Comparison of ENCODE assay signal across 1 cellular context in genomic region chr1:10651793-10652192, GRCh38.
TF ChIP-seq lines count a peak whose summit lies in the region.

No MANE protein-coding gene starts in this region.

TF ChIP-seq in K562, 482 proteins besides CTCF, POLR2A, EP300 and RAD21 (continued from another document):
- TF ChIP-seq, protein P1, sequence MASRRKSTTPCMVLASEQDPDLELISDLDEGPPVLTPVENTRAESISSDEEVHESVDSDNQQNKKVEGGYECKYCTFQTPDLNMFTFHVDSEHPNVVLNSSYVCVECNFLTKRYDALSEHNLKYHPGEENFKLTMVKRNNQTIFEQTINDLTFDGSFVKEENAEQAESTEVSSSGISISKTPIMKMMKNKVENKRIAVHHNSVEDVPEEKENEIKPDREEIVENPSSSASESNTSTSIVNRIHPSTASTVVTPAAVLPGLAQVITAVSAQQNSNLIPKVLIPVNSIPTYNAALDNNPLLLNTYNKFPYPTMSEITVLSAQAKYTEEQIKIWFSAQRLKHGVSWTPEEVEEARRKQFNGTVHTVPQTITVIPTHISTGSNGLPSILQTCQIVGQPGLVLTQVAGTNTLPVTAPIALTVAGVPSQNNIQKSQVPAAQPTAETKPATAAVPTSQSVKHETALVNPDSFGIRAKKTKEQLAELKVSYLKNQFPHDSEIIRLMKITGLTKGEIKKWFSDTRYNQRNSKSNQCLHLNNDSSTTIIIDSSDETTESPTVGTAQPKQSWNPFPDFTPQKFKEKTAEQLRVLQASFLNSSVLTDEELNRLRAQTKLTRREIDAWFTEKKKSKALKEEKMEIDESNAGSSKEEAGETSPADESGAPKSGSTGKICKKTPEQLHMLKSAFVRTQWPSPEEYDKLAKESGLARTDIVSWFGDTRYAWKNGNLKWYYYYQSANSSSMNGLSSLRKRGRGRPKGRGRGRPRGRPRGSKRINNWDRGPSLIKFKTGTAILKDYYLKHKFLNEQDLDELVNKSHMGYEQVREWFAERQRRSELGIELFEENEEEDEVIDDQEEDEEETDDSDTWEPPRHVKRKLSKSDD (conservative IDR thresholded peaks at IDR 0.05; ENCODE audit: low read length) = no peak
- TF ChIP-seq KHSRP (IDR thresholded peaks at IDR 0.05) (no peak), USF2 (CRISPR knock-in tag; IDR thresholded peaks at IDR 0.05) (peak; percentile 42)
